Comparison of ENCODE assay signal across 1 cellular context in genomic region chr17:68265852-68266232, GRCh38. TPM values are rescaled to one million over a fixed set of nuclear protein-coding genes. Genes with fewer than 3 reads are reported as not detected.
"Had no signal": no experiment of that assay in that cellular context is flagged by ENCODE, and none has a peak within 500 bp of the region (broad histone marks: within the 10 kb centered on the region; RNA-seq: fewer than 3 reads in every experiment).

No MANE protein-coding gene starts in this region.

RNA-seq across cellular contexts. Expression of gene SLC16A6, which starts 25.1 kb away (rescaled TPM):
- total RNA-seq: SJSA1 had no signal

RNA-seq across cellular contexts. Expression of gene ARSG, which starts 25.5 kb away (rescaled TPM):
- total RNA-seq: SJSA1 had no signal
